ENCODE assay signal across 8 cellular contexts in genomic region chr5:139676951-139677367, GRCh38. TPM values are rescaled to one million over a fixed set of nuclear protein-coding genes. Genes with fewer than 3 reads are reported as not detected.
DNase-seq lines count a peak whose midpoint lies in the region; ATAC-seq and TF ChIP-seq lines count a peak whose summit lies in the region.

No MANE protein-coding gene starts in this region.

- H3K4me1 ChIP-seq in iPS-20b (ENCODE audit: insufficient read depth, low read length) (peaks cover 12% of the 10 kb centered on the region; the same call in 1 of the 2 replicates), sigmoid colon (peaks cover 0 to 56% (median 40%) of the 10 kb centered on the region in 4 donors)

- H3K4me3 ChIP-seq in H7 (ENCODE audit: insufficient read depth, low read depth, low read length) (no peak overlapping the region), iPS-20b (ENCODE audit: low read length) (no peak overlapping the region), sigmoid colon (peak overlapping the region in 2 of 4 donors; percentile 15 to 26)

- H3K36me3 ChIP-seq in H7 (replicated peaks; ENCODE audit: control insufficient read depth, insufficient read depth, low read length) (peaks cover 4% of the 10 kb centered on the region; the same call in 1 of the 2 replicates), iPS-20b (ENCODE audit: insufficient read depth, low read depth, low read length) (peaks cover 22% of the 10 kb centered on the region), sigmoid colon (peaks cover 0 to 15% (median 2%) of the 10 kb centered on the region in 4 donors)

- ATAC-seq in HG03159 (IDR thresholded peaks at IDR 0.05; ENCODE audit: unreplicated experiment), result no peak

- no peaks in the 10 kb centered on the region for H3K9me3 ChIP-seq in iPS-20b (ENCODE audit: insufficient read depth, low read depth, low read length)
- H3K9me3 ChIP-seq in sigmoid colon, result no peaks in the 10 kb centered on the region

- TF ChIP-seq EP300 in sigmoid colon (IDR thresholded peaks at IDR 0.05), result no peak

- no peak for TF ChIP-seq POLR2A in sigmoid colon (IDR thresholded peaks at IDR 0.05)

- H3K9ac ChIP-seq in iPS-20b (ENCODE audit: low read depth, low read length), result peak overlapping the region; percentile 48; the same call in 1 of the 2 replicates

- H3K27ac ChIP-seq in iPS-20b (ENCODE audit: low read length) (no peak overlapping the region), sigmoid colon (peak overlapping the region; percentile 56 to 73 (median 71))

- WGBS in sigmoid colon, 2 donors, result 90% methylated on average over 26 of the region's 26 CpGs

- no peak for TF ChIP-seq CTCF in sigmoid colon (IDR thresholded peaks at IDR 0.05)

- H3K27me3 ChIP-seq in H7 (ENCODE audit: control insufficient read depth, insufficient read depth, low read length), result no peaks in the 10 kb centered on the region
- no peaks in the 10 kb centered on the region for H3K27me3 ChIP-seq in iPS-20b (ENCODE audit: insufficient read depth, low read length)
- no peaks in the 10 kb centered on the region for H3K27me3 ChIP-seq in sigmoid colon

- DNase-seq in H7 (peak; percentile 72), anterior cingulate cortex (lab: John Stamatoyannopoulos, UW) (peak in 56 of 58 donors; percentile 45 to 97 (median 88)), sigmoid colon (no peak), KG1 (lab: John Stamatoyannopoulos, UW) (no peak), islet precursor cell (no peak), NCI-H1105 (lab: John Stamatoyannopoulos, UW) (no peak)

- intact Hi-C loops in sigmoid colon (cut with DNase I), result no loop called here

RNA-seq across cellular contexts. Expression of gene CXXC5, which starts 28.8 kb away (rescaled TPM):
- 150 and 154 TPM in 2 replicates for total RNA-seq in H7 (2014; rRNA removed; shearing (Covaris generic))
- total RNA-seq in sigmoid colon, result 10 to 100 TPM; 16.7 to 25.3 (median 18.5) TPM
- polyA plus RNA-seq in sigmoid colon, result 10 to 100 TPM; 15.7 to 30.0 (median 28.1) TPM

Comparison
In these comparisons a context has a peak if more than half of its experiments do, and no peak if none do; other contexts are left out.
1. DNase-seq: peak in H7 (single experiment) and anterior cingulate cortex (56 of 58); none in sigmoid colon (single experiment), KG1 (single experiment), islet precursor cell (single experiment) and NCI-H1105 (single experiment).